Comparison of ENCODE assay signal across 10 cellular contexts in the genomic region with DNA sequence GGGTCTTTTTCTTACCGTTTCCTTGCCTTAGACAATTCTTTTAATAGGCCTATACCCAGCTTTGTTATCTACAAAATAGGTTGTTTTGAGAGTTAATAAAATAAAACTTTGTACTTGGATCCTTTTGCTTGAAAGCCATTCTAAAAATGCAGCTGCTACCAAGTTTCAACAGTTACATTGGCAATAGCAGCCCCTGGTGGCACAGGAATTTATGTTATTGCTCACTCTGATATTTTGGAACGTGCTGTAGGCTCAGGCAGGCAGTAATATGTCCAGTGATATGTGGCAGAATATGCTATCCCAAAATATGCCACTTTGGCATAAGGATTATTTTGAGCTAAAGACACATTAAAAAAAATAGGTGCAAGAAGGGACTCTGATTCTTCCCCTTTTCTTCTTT. TPM values are rescaled to one million over a fixed set of nuclear protein-coding genes. Genes with fewer than 3 reads are reported as not detected.
DNase-seq lines count a peak whose midpoint lies in the region; ATAC-seq, FAIRE-seq and TF ChIP-seq lines count a peak whose summit lies in the region.
"Had no signal": no experiment of that assay in that cellular context is flagged by ENCODE, and none has a peak within 500 bp of the region (broad histone marks: within the 10 kb centered on the region; RNA-seq: fewer than 3 reads in every experiment).

No MANE protein-coding gene starts in this region.

- no peaks in the 10 kb centered on the region for H3K79me2 ChIP-seq in endothelial cell of umbilical vein (ENCODE audit: control insufficient read depth, insufficient read depth, low read length)

- peak in 1 of 2 donors; percentile 37 for TF ChIP-seq CTCF in endothelial cell of umbilical vein (IDR thresholded peaks at IDR 0.05; ENCODE audit: extremely low read depth in 1 of 2, insufficient read depth in 1 of 2, low read depth in 1 of 2, low read length in 2 of 2)
- TF ChIP-seq CTCF in coronary artery (IDR thresholded peaks at IDR 0.05) = no peak

- H3K27me3 ChIP-seq in endothelial cell of umbilical vein (ENCODE audit: control insufficient read depth in 2 of 2, insufficient read depth in 2 of 2, low read length in 2 of 2) = no peaks in the 10 kb centered on the region
- H3K27me3 ChIP-seq: neutrophil had no signal

- H3K9ac ChIP-seq in endothelial cell of umbilical vein (replicated peaks; ENCODE audit: extremely low read depth, insufficient read depth, low read length) = no peak overlapping the region

- peak; percentile 8 for FAIRE-seq in endothelial cell of umbilical vein (lab: Jason Lieb, UNC)
- no peak for FAIRE-seq in urothelium cell line (lab: Jason Lieb, UNC)

- H3K9me3 ChIP-seq in endothelial cell of umbilical vein (replicated peaks; ENCODE audit: control insufficient read depth, insufficient read depth, low read length) = no peaks in the 10 kb centered on the region
- H3K9me3 ChIP-seq: neutrophil had no signal

- DNase-seq in Right ventricle myocardium superior (no peak), cardiac septum (ENCODE audit: low spot score) (no peak), NAMALWA (ENCODE audit: low spot score) (peak; percentile 70), endothelial cell of umbilical vein (ENCODE audit: low read depth, low spot score) (peak; percentile 30), urothelium cell line (ENCODE audit: low spot score) (peak; percentile 36), coronary artery (ENCODE audit: low spot score) (no peak), NOMO-1 (lab: John Stamatoyannopoulos, UW; ENCODE audit: unreplicated experiment in 2 of 2) (no peak)
- DNase-seq: NK-92 treated with Interleukin-12 subunit alpha and Interleukin-12 subunit beta, amount 100 ng/mL, for 24 hours had no signal

- intact Hi-C loops in Right ventricle myocardium superior (cut with DNase I) = no loop called here
- intact Hi-C loops in cardiac septum (cut with DNase I) = no loop called here
- intact Hi-C loops in endothelial cell of umbilical vein (cut with micrococcal nuclease) = no loop called here

- no peak overlapping the region for H3K27ac ChIP-seq in endothelial cell of umbilical vein (ENCODE audit: insufficient read depth, low read depth, low read length)
- H3K27ac ChIP-seq in coronary artery = no peak overlapping the region
- H3K27ac ChIP-seq: neutrophil had no signal

- H2AFZ ChIP-seq in endothelial cell of umbilical vein (ENCODE audit: low read depth, low read length) = no peak overlapping the region

- no peaks in the 10 kb centered on the region for H3K4me1 ChIP-seq in endothelial cell of umbilical vein (ENCODE audit: control insufficient read depth, extremely low read depth, insufficient read depth, low read length)

- no peaks in the 10 kb centered on the region for H3K9me1 ChIP-seq in endothelial cell of umbilical vein (replicated peaks; ENCODE audit: control insufficient read depth, extremely low read depth, insufficient read depth, low read length)

- POLR2A ChIA-PET in endothelial cell of umbilical vein (lab: Charles Lee) = no interaction called here

- no peaks in the 10 kb centered on the region for H4K20me1 ChIP-seq in endothelial cell of umbilical vein (replicated peaks; ENCODE audit: control insufficient read depth, extremely low read depth, insufficient read depth, low read length)

- no peak overlapping the region for H3K4me3 ChIP-seq in endothelial cell of umbilical vein (replicated peaks in 1 of 3; ENCODE audit: insufficient read depth in 1 of 3, low read depth in 1 of 3, low read length in 3 of 3)
- H3K4me3 ChIP-seq in coronary artery = no peak overlapping the region

- H3K36me3 ChIP-seq in endothelial cell of umbilical vein (ENCODE audit: control insufficient read depth in 2 of 2, extremely low read depth in 1 of 2, insufficient read depth in 2 of 2, low read length in 2 of 2) = no peaks in the 10 kb centered on the region
- H3K36me3 ChIP-seq: neutrophil had no signal

- no peak overlapping the region for H3K4me2 ChIP-seq in endothelial cell of umbilical vein (ENCODE audit: insufficient read depth, low read length)

- dilution Hi-C loops in endothelial cell of umbilical vein (cut with MboI; ENCODE audit: extremely low pct_ligation_motif_present, low sequenced_read_pairs) = no loop called here

- BruUV-seq in endothelial cell of umbilical vein (replicated peaks; lab: Mats Ljungman, UMichigan) = no TSS peak

- ATAC-seq in Right ventricle myocardium superior (ENCODE audit: poor library complexity) (peak; percentile 45), HG03354 (IDR thresholded peaks at IDR 0.05; ENCODE audit: poor library complexity, severe bottlenecking, unreplicated experiment) (no peak)

- CTCF ChIA-PET in endothelial cell of umbilical vein (lab: Charles Lee) = interaction anchor here (0.6 to 1.0 kb wide), 3 partner anchors 11 to 764 kb away, joined by 3 to 12 read pairs (median 3); no protein-coding TSS in a partner anchor

- no peak for TF ChIP-seq POLR2A in endothelial cell of umbilical vein (IDR thresholded peaks at IDR 0.05; ENCODE audit: low read depth, low read length)

TF ChIP-seq in endothelial cell of umbilical vein, 7 proteins besides CTCF, POLR2A, EP300 and RAD21:
- TF ChIP-seq, protein P1, sequence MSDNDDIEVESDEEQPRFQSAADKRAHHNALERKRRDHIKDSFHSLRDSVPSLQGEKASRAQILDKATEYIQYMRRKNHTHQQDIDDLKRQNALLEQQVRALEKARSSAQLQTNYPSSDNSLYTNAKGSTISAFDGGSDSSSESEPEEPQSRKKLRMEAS (IDR thresholded peaks at IDR 0.05; ENCODE audit: insufficient read depth, insufficient read length) = no peak
- TF ChIP-seq GATA2 (IDR thresholded peaks at IDR 0.05; ENCODE audit: insufficient read depth, insufficient read length, low read depth, low read length) (no peak), JUN (IDR thresholded peaks at IDR 0.05; ENCODE audit: borderline replicate concordance, insufficient read depth, insufficient read length, low read depth) (no peak), EZH2 (IDR thresholded peaks at IDR 0.05; ENCODE audit: borderline replicate concordance, low read depth, low read length, severe bottlenecking) (no peak)

RNA-seq across cellular contexts. Expression of gene COMMD1, which starts 6.7 kb away (rescaled TPM):
- total RNA-seq in Right ventricle myocardium superior (60.8 TPM), cardiac septum (56.0 TPM), endothelial cell of umbilical vein (39.5 and 42.0 TPM in 2 replicates)
- 54.3 and 57.1 TPM in 2 replicates for polyA plus RNA-seq in endothelial cell of umbilical vein
- polyA plus RNA-seq in endothelial cell of umbilical vein (2011; cell fraction: cytosol; rRNA removed) = 65.2 and 66.2 TPM in 2 replicates
- 34.6 and 35.6 TPM in 2 replicates for polyA plus RNA-seq in endothelial cell of umbilical vein (2011; cell fraction: nucleus; rRNA removed)
- polyA plus RNA-seq in endothelial cell of umbilical vein (2012) = 75.9 and 88.2 TPM in 2 replicates
- polyA minus RNA-seq in endothelial cell of umbilical vein = 24.9 and 25.7 TPM in 2 replicates
- polyA minus RNA-seq in endothelial cell of umbilical vein (2011; cell fraction: cytosol; rRNA and poly(A)+ RNA removed) = 7.5 TPM
- polyA minus RNA-seq in endothelial cell of umbilical vein (2011; cell fraction: nucleus; rRNA and poly(A)+ RNA removed) = 22.4 and 30.2 TPM in 2 replicates

RNA-seq across cellular contexts. Expression of gene CCT4, which starts 10.4 kb away (rescaled TPM):
- total RNA-seq in Right ventricle myocardium superior (96.0 TPM), cardiac septum (91.8 TPM), endothelial cell of umbilical vein (220 and 222 TPM in 2 replicates)
- 57.3 and 78.5 TPM in 2 replicates for polyA plus RNA-seq in endothelial cell of umbilical vein
- 112 and 114 TPM in 2 replicates for polyA plus RNA-seq in endothelial cell of umbilical vein (2011; cell fraction: cytosol; rRNA removed)
- 64.5 and 78.0 TPM in 2 replicates for polyA plus RNA-seq in endothelial cell of umbilical vein (2011; cell fraction: nucleus; rRNA removed)
- 209 and 246 TPM in 2 replicates for polyA plus RNA-seq in endothelial cell of umbilical vein (2012)
- 77.2 and 78.8 TPM in 2 replicates for polyA minus RNA-seq in endothelial cell of umbilical vein
- polyA minus RNA-seq in endothelial cell of umbilical vein (2011; cell fraction: cytosol; rRNA and poly(A)+ RNA removed) = 109 TPM
- polyA minus RNA-seq in endothelial cell of umbilical vein (2011; cell fraction: nucleus; rRNA and poly(A)+ RNA removed) = 50.7 and 53.8 TPM in 2 replicates

RNA-seq across cellular contexts. Expression of gene FAM161A, which starts 45.0 kb away (rescaled TPM):
- 0.78 TPM for total RNA-seq in Right ventricle myocardium superior
- 1.9 TPM for total RNA-seq in cardiac septum
- 5.9 and 6.1 TPM in 2 replicates for total RNA-seq in endothelial cell of umbilical vein
- 0.57 and 0.81 TPM in 2 replicates for polyA plus RNA-seq in endothelial cell of umbilical vein
- polyA plus RNA-seq in endothelial cell of umbilical vein (2011; cell fraction: cytosol; rRNA removed) = 0.70 and 0.87 TPM in 2 replicates
- polyA plus RNA-seq in endothelial cell of umbilical vein (2011; cell fraction: nucleus; rRNA removed) = 3.0 and 3.7 TPM in 2 replicates
- polyA plus RNA-seq in endothelial cell of umbilical vein (2012) = 2.4 and 3.0 TPM in 2 replicates
- 0.51 and 0.90 TPM in 2 replicates for polyA minus RNA-seq in endothelial cell of umbilical vein
- 0.51 TPM for polyA minus RNA-seq in endothelial cell of umbilical vein (2011; cell fraction: cytosol; rRNA and poly(A)+ RNA removed)
- 1.0 and 1.5 TPM in 2 replicates for polyA minus RNA-seq in endothelial cell of umbilical vein (2011; cell fraction: nucleus; rRNA and poly(A)+ RNA removed)

Comparison
In these comparisons a context has a peak if more than half of its experiments do, and no peak if none do; other contexts are left out.
1. DNase-seq: peak in NAMALWA (single experiment), endothelial cell of umbilical vein (single experiment) and urothelium cell line (single experiment); none in Right ventricle myocardium superior (single experiment), cardiac septum (single experiment), coronary artery (single experiment) and NOMO-1 (0 of 2).